18 cellular contexts compared by ENCODE assay signal in genomic region chrX:51899741-51900140, GRCh38.
"Had no signal": no experiment of that assay in that cellular context is flagged by ENCODE, and none has a peak within 500 bp of the region (broad histone marks: within the 10 kb centered on the region; RNA-seq: fewer than 3 reads in every experiment).

No MANE protein-coding gene starts in this region.

- H3K36me3 Mint-ChIP-seq: natural killer cell had no signal

- H3K27me3 ChIP-seq: right atrium auricular region, tibial artery had no signal

- DNase-seq: activated CD4-positive, alpha-beta memory T cell treated with anti-CD3 and anti-CD28 coated beads, Interleukin-2, amount 10 ng/mL, durations not matched to agents 7 days and 5 days; activated CD4-positive, alpha-beta T cell treated with anti-CD3 and anti-CD28 coated beads for 1 hour; activated effector memory CD4-positive, alpha-beta T cell treated with Interleukin-2 at 50 U/mL for 16 hours; activated T-cell treated with anti-CD3 and anti-CD28 coated beads, Interleukin-2, amount 50 U/mL, for 4 hours; amniotic stem cell; natural killer cell; posterior cingulate gyrus; stimulated activated CD4-positive, alpha-beta T cell treated with anti-CD3 and anti-CD28 coated beads, Interleukin-15, amount 100 ng/mL, for 24 hours; stimulated activated CD4-positive, alpha-beta T cell treated with anti-CD3 and anti-CD28 coated beads, Interleukin-4, amount 100 ng/mL, for 1 hour; stimulated activated naive CD4-positive, alpha-beta T cell; SW 1271; tibial artery had no signal

- H3K4me3 Mint-ChIP-seq: activated CD4-positive, alpha-beta memory T cell treated with anti-CD3 and anti-CD28 coated beads, Interleukin-2, amount 10 ng/mL, durations not matched to agents 7 days and 5 days; activated naive CD4-positive, alpha-beta T cell treated with anti-CD3 and anti-CD28 coated beads, Interleukin-2, amount 50 U/mL, for 24 hours; activated T-cell treated with anti-CD3 and anti-CD28 coated beads, Interleukin-2, amount 50 U/mL, for 4 hours; memory B cell; natural killer cell; T-helper 2 cell treated with Interferon-gamma antibody and Interleukin-4, amounts not matched to agents 5 μg/mL and 100 μg/mL, for 36 hours had no signal

- H3K27me3 Mint-ChIP-seq: activated CD4-positive, alpha-beta memory T cell treated with anti-CD3 and anti-CD28 coated beads, Interleukin-2, amount 10 ng/mL, durations not matched to agents 7 days and 5 days; activated naive CD4-positive, alpha-beta T cell treated with anti-CD3 and anti-CD28 coated beads, Interleukin-2, amount 50 U/mL, for 24 hours; memory B cell had no signal

- H3K4me3 ChIP-seq: right atrium auricular region, skin epidermis, tibial artery had no signal

- H3K9me3 Mint-ChIP-seq: activated CD4-positive, alpha-beta memory T cell treated with anti-CD3 and anti-CD28 coated beads, Interleukin-2, amount 10 ng/mL, durations not matched to agents 7 days and 5 days; activated naive CD4-positive, alpha-beta T cell treated with anti-CD3 and anti-CD28 coated beads, Interleukin-2, amount 50 U/mL, for 24 hours; activated T-cell treated with anti-CD3 and anti-CD28 coated beads, Interleukin-2, amount 50 U/mL, for 4 hours; memory B cell; natural killer cell; T-helper 2 cell treated with Interferon-gamma antibody and Interleukin-4, amounts not matched to agents 5 μg/mL and 100 μg/mL, for 36 hours had no signal

- H3K27ac Mint-ChIP-seq: activated CD4-positive, alpha-beta memory T cell treated with anti-CD3 and anti-CD28 coated beads, Interleukin-2, amount 10 ng/mL, durations not matched to agents 7 days and 5 days; activated naive CD4-positive, alpha-beta T cell treated with anti-CD3 and anti-CD28 coated beads, Interleukin-2, amount 50 U/mL, for 24 hours; memory B cell; natural killer cell; T-helper 2 cell treated with Interferon-gamma antibody and Interleukin-4, amounts not matched to agents 5 μg/mL and 100 μg/mL, for 36 hours had no signal

- H3K9me3 ChIP-seq: right atrium auricular region, tibial artery had no signal

- ATAC-seq: activated T-cell treated with anti-CD3 and anti-CD28 coated beads, Interleukin-2, amount 50 U/mL, for 4 hours; left lobe of liver; natural killer cell had no signal
